ENCODE assay signal across 28 cellular contexts in genomic region chr1:63713041-63713440, GRCh38.
"Had no signal": no experiment of that assay in that cellular context is flagged by ENCODE, and none has a peak within 500 bp of the region (broad histone marks: within the 10 kb centered on the region; RNA-seq: fewer than 3 reads in every experiment).

No MANE protein-coding gene starts in this region.

- H3K27me3 ChIP-seq: adrenal gland, body of pancreas, cardiac muscle cell, dorsolateral prefrontal cortex, left lung, testis, transverse colon, vagina had no signal

- H3K4me3 ChIP-seq: adrenal gland, body of pancreas, cardiac muscle cell, coronary artery, dorsolateral prefrontal cortex, left lung, lower lobe of right lung, testis, transverse colon, vagina had no signal

- ATAC-seq: activated CD4-positive, CD25-positive, alpha-beta regulatory T cell treated with anti-CD3 and anti-CD28 coated beads, Interleukin-2, amount 50 U/mL, for 24 hours; body of pancreas; left lung; lower lobe of right lung; natural killer cell; right cardiac atrium; stimulated activated naive CD8-positive, alpha-beta T cell treated with anti-CD3 and anti-CD28 coated beads, Interleukin-15, Interleukin-2, amounts not matched to agents 100 U/mL and 50 U/mL, for 24 hours had no signal

- H3K27ac ChIP-seq: adrenal gland, body of pancreas, cardiac muscle cell, coronary artery, dorsolateral prefrontal cortex, lower lobe of right lung, testis, transverse colon, vagina, VCaP had no signal

- H3K36me3 ChIP-seq: adrenal gland, cardiac muscle cell, left lung, lower lobe of right lung, transverse colon, vagina had no signal

- H3K4me1 ChIP-seq: adrenal gland, lower lobe of right lung, testis had no signal

- DNase-seq: activated CD4-positive, alpha-beta T cell treated with anti-CD3 and anti-CD28 coated beads for 48 hours; activated CD4-positive, alpha-beta T cell treated with anti-CD3 and anti-CD28 coated beads, Interleukin-2, amount 50 U/mL, for 48 hours; activated CD8-positive, alpha-beta memory T cell treated with anti-CD3 and anti-CD28 coated beads for 24 hours; activated effector memory CD4-positive, alpha-beta T cell treated with anti-CD3 and anti-CD28 coated beads, Interleukin-2, amount 50 U/mL, for 16 hours; activated naive CD4-positive, alpha-beta T cell treated with anti-CD3 and anti-CD28 coated beads for 36 hours; activated naive CD8-positive, alpha-beta T cell treated with anti-CD3 and anti-CD28 coated beads for 36 hours; activated T-cell treated with anti-CD3 and anti-CD28 coated beads, Interleukin-2, amount 50 U/mL, for 1 hour; adrenal gland; aorta; body of pancreas; dorsolateral prefrontal cortex; effector memory CD4-positive, alpha-beta T cell; kidney glomerular epithelial cell; left lung; lower lobe of right lung; mesenchymal stem cell; natural killer cell; right cardiac atrium; stimulated activated CD4-positive, alpha-beta T cell treated with anti-CD3 and anti-CD28 coated beads, Interleukin-2, amount 100 ng/mL, for 48 hours; stimulated activated naive CD8-positive, alpha-beta T cell treated with anti-CD3 and anti-CD28 coated beads, Interleukin-15, Interleukin-2, amounts not matched to agents 100 U/mL and 50 U/mL, for 24 hours; T-helper 9 cell; testis; transverse colon had no signal

- H3K9me3 ChIP-seq: adrenal gland, body of pancreas, left lung, lower lobe of right lung, testis, transverse colon, vagina had no signal
